In the genomic region with DNA sequence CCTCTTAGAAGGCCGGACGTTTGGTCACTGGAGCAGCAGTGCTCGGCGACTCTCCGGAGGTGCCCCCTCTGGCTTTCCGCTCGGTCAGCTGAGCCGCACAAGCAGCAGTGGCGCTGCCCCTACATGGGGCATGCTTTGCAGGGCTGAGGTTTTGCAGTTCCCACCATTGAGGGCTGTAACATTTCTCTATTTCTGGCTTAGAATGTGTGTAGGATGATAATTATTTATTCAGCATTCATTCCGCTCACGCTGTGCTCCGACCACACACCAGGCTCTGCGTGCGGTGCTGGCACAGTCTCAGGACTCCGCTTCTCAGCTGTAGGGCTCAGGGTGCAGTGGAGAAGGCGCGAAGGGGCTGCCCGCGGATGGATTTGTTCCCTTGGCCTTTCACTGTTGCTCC, we compare ENCODE assay signal across 21 cellular contexts.
"Had no signal": no experiment of that assay in that cellular context is flagged by ENCODE, and none has a peak within 500 bp of the region (broad histone marks: within the 10 kb centered on the region; RNA-seq: fewer than 3 reads in every experiment).

No MANE protein-coding gene starts in this region.

- H3K4me3 ChIP-seq: esophagus muscularis mucosa, gastroesophageal sphincter, hepatocyte, lung, prostate gland, right lobe of liver, stomach had no signal

- H3K4me1 ChIP-seq: gastroesophageal sphincter, parathyroid adenoma, prostate gland, right lobe of liver, stomach had no signal

- DNase-seq: effector memory CD4-positive, alpha-beta T cell; foreskin fibroblast; kidney; left colon; left ventricle myocardium superior; mesenchymal stem cell; midbrain; retina; right lobe of liver; stimulated activated CD4-positive, alpha-beta T cell treated with anti-CD3 and anti-CD28 coated beads, Interleukin-2, amount 100 ng/mL, for 24 hours; stimulated activated CD4-positive, alpha-beta T cell treated with anti-CD3 and anti-CD28 coated beads, Interleukin-4, amount 100 ng/mL, for 4 hours; stimulated activated naive CD4-positive, alpha-beta T cell; stomach; substantia nigra had no signal

- H3K4me2 ChIP-seq: hepatocyte had no signal

- H3K9ac ChIP-seq: parathyroid adenoma had no signal

- H2AFZ ChIP-seq: hepatocyte, parathyroid adenoma had no signal

- H3K9me3 ChIP-seq: esophagus muscularis mucosa, gastroesophageal sphincter, prostate gland, right lobe of liver, stomach had no signal

- ATAC-seq: gastroesophageal sphincter; left colon; left ventricle myocardium superior; natural killer cell treated with Interleukin-12 subunit alpha and Interleukin-12 subunit beta and Interleukin-15 and Interleukin-18, amount 100 ng/mL, for 72 hours; right lobe of liver had no signal

- H3K79me2 ChIP-seq: hepatocyte, parathyroid adenoma had no signal

- H3K36me3 ChIP-seq: esophagus muscularis mucosa, gastroesophageal sphincter, prostate gland, right lobe of liver, stomach had no signal

- H3K27ac ChIP-seq: esophagus muscularis mucosa, gastroesophageal sphincter, hepatocyte, parathyroid adenoma, prostate gland, right lobe of liver, stomach had no signal

- H3K27me3 ChIP-seq: esophagus muscularis mucosa, hepatocyte, right lobe of liver, stomach had no signal
